In genomic region chr15:36067483-36068274, GRCh38 we compare ENCODE assay signal across 13 cellular contexts.
DNase-seq lines count a peak whose midpoint lies in the region; ATAC-seq lines count a peak whose summit lies in the region.
"Had no signal": no experiment of that assay in that cellular context is flagged by ENCODE, and none has a peak within 500 bp of the region (broad histone marks: within the 10 kb centered on the region; RNA-seq: fewer than 3 reads in every experiment).

No MANE protein-coding gene starts in this region.

- intact Hi-C loops in Right ventricle myocardium inferior (cut with DNase I) = no loop called here
- intact Hi-C loops in cardiac septum (cut with DNase I) = no loop called here
- intact Hi-C loops in posterior vena cava (cut with DNase I) = no loop called here

- peak; percentile 62 for DNase-seq in Right ventricle myocardium inferior (ENCODE audit: missing footprints)
- DNase-seq in cardiac septum (ENCODE audit: low spot score) = no peak
- DNase-seq in islet precursor cell = peak; percentile 43
- DNase-seq in posterior vena cava (ENCODE audit: low spot score) = peak; percentile 75
- DNase-seq in SW 1271 (lab: John Stamatoyannopoulos, UW) = no peak
- DNase-seq in amygdala (lab: John Stamatoyannopoulos, UW) = no peak
- DNase-seq: 8988T, AML-193, DMS53, GF-D8, GM23248, H9 had no signal

- no peak for ATAC-seq in Right ventricle myocardium inferior
- ATAC-seq in HG03196 (IDR thresholded peaks at IDR 0.05; ENCODE audit: unreplicated experiment) = no peak

Comparison
In these comparisons a context has a peak if more than half of its experiments do, and no peak if none do; other contexts are left out.
1. DNase-seq: peak in Right ventricle myocardium inferior (single experiment), islet precursor cell (single experiment) and posterior vena cava (single experiment); none in cardiac septum (single experiment), SW 1271 (0 of 2) and amygdala (0 of 56).